22 cellular contexts compared by ENCODE assay signal in the genomic region with DNA sequence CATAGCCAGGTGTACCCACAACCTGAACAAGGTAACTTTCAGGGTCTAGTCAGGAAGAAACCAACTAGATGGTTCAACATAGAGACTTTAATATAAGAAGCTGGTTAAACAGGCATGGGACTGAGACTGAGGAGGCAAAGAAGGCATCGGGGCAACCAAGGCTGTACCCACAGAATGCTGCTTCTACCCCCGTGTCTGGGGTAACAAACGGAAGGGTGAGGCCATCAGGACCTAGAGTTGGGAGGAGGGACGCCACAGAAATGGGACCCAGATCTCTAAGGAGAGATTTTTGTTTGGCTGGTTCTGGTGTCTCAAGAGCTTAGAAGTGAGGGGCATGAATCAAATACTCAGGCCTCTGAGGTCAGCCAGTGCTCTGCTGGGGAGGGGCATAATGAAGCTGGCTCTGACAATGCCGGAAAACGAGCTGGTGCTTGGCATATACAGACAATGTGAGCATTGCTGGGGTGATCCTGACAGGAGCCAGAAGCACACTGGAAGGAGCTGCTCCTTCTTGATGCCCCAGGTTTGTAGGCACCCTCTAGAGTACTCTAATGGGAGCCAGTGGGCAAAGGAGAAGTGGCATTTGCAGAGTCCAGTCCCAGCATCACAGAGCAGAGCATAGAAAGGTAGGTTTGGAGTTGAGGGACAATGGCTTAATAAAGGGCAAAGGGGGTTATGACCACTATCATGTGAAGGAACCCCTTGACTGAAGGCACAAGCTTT. TPM values are rescaled to one million over a fixed set of nuclear protein-coding genes. Genes with fewer than 3 reads are reported as not detected.
DNase-seq lines count a peak whose midpoint lies in the region; ATAC-seq, FAIRE-seq and TF ChIP-seq lines count a peak whose summit lies in the region.
"Had no signal": no experiment of that assay in that cellular context is flagged by ENCODE, and none has a peak within 500 bp of the region (broad histone marks: within the 10 kb centered on the region; RNA-seq: fewer than 3 reads in every experiment).

No MANE protein-coding gene starts in this region.

- H3K27me3 ChIP-seq in osteoblast (ENCODE audit: insufficient read depth, low read length) = peaks cover 17% of the 10 kb centered on the region

- H3K79me2 ChIP-seq in osteoblast (ENCODE audit: insufficient read depth, low read length) = no peaks in the 10 kb centered on the region

- H3K9me3 ChIP-seq in A549 = no peaks in the 10 kb centered on the region
- H3K9me3 ChIP-seq in osteoblast (ENCODE audit: low read depth, low read length) = no peaks in the 10 kb centered on the region

- peaks cover 18% of the 10 kb centered on the region for H3K4me1 ChIP-seq in A549
- no peaks in the 10 kb centered on the region for H3K4me1 ChIP-seq in osteoblast (ENCODE audit: insufficient read depth, low read length)

- ATAC-seq in A549 = peak in 1 of 2 experiments; percentile 9; a peak in 1 of 6 replicates
- peak; percentile 6 for ATAC-seq in left lobe of liver
- no peak for ATAC-seq in stimulated activated naive CD8-positive, alpha-beta T cell treated with anti-CD3 and anti-CD28 coated beads, Interleukin-15, amount 100 ng/mL, for 72 hours

- H3K27ac ChIP-seq in A549 (peak overlapping the region in 1 of 2 experiments; percentile 21; a peak in 2 of 6 replicates), VCaP (peak overlapping the region; percentile 36; the same call in 1 of the 2 replicates), osteoblast (ENCODE audit: low read depth, low read length) (no peak overlapping the region)
- H3K27ac ChIP-seq: GM23248 had no signal

- no peaks in the 10 kb centered on the region for H4K20me1 ChIP-seq in osteoblast (ENCODE audit: insufficient read depth, low read length)

- TF ChIP-seq EP300 in A549 (IDR thresholded peaks at IDR 0.05) = no peak

- DNase-seq in A549 (ENCODE audit: low read depth in 1 of 2, low spot score in 1 of 2) (no peak), left lobe of liver (ENCODE audit: low spot score) (no peak), osteoblast (ENCODE audit: insufficient read length, low spot score, missing footprints) (peak; percentile 26), D721Med (ENCODE audit: insufficient read length, low spot score) (no peak), SIG-M5 (lab: John Stamatoyannopoulos, UW) (no peak)
- DNase-seq in stimulated activated naive CD8-positive, alpha-beta T cell treated with anti-CD3 and anti-CD28 coated beads, Interleukin-15, amount 100 ng/mL, for 72 hours = no peak
- DNase-seq: 8988T; C1 segment of cervical spinal cord; Calu3; CD4-positive, alpha-beta memory T cell; COR-L47; DMS 273 treated with DMSO at 0.1 percent for 48 hours; DND-41; GM23248; H7; HCEC 1CT had no signal

- no peaks in the 10 kb centered on the region for H3K9me3 Mint-ChIP-seq in stimulated activated naive CD8-positive, alpha-beta T cell treated with anti-CD3 and anti-CD28 coated beads, Interleukin-15, amount 100 ng/mL, for 72 hours
- H3K9me3 Mint-ChIP-seq: CD4-positive, alpha-beta memory T cell had no signal

- H3K36me3 ChIP-seq in osteoblast (ENCODE audit: insufficient read depth, low read length) = no peaks in the 10 kb centered on the region

- no peak for FAIRE-seq in A549 (lab: Jason Lieb, UNC)
- no peak for FAIRE-seq in D721Med (lab: Jason Lieb, UNC)
- FAIRE-seq: G401.6, GM12892, H1 had no signal

- peaks cover 4% of the 10 kb centered on the region for H3K4me1 Mint-ChIP-seq in stimulated activated naive CD8-positive, alpha-beta T cell treated with anti-CD3 and anti-CD28 coated beads, Interleukin-15, amount 100 ng/mL, for 72 hours
- H3K4me1 Mint-ChIP-seq: CD4-positive, alpha-beta memory T cell had no signal

- peak overlapping the region in 1 of 2 donors; percentile 69 for H3K27ac Mint-ChIP-seq in stimulated activated naive CD8-positive, alpha-beta T cell treated with anti-CD3 and anti-CD28 coated beads, Interleukin-15, amount 100 ng/mL, for 72 hours

- TF ChIP-seq CTCF in A549 (IDR thresholded peaks at IDR 0.05) = no peak
- no peak for TF ChIP-seq CTCF in VCaP (conservative IDR thresholded peaks at IDR 0.05)
- no peak for TF ChIP-seq CTCF in osteoblast (IDR thresholded peaks at IDR 0.05; ENCODE audit: extremely low read depth, low read depth, low read length)
- TF ChIP-seq CTCF in D721Med (IDR thresholded peaks at IDR 0.05; ENCODE audit: insufficient read depth, missing control alignments) = no peak

- H3K4me3 Mint-ChIP-seq in stimulated activated naive CD8-positive, alpha-beta T cell treated with anti-CD3 and anti-CD28 coated beads, Interleukin-15, amount 100 ng/mL, for 72 hours = no peak overlapping the region
- H3K4me3 Mint-ChIP-seq: CD4-positive, alpha-beta memory T cell had no signal

- POLR2A ChIA-PET in A549 (lab: Yijun Ruan, JAX) = no interaction called here

- WGBS in A549 (ENCODE audit: missing lambda C conversion rate) = 73% methylated on average over 6 of the region's 6 CpGs

- TF ChIP-seq RAD21 in A549 (conservative IDR thresholded peaks at IDR 0.05 in 1 of 2, IDR thresholded peaks at IDR 0.05 in 1 of 2) = no peak

- H2AFZ ChIP-seq in osteoblast (ENCODE audit: low read length) = no peak overlapping the region
- H2AFZ ChIP-seq: GM23248 had no signal

- CTCF ChIA-PET in A549 (lab: Yijun Ruan, JAX) = interaction anchor here (0.7 to 12.8 kb wide), 5 partner anchors 8 to 160 kb away, joined by 3 to 102 read pairs (median 5); a partner anchor contains a TSS

- H3K4me3 ChIP-seq in A549 = no peak overlapping the region
- H3K4me3 ChIP-seq in osteoblast (ENCODE audit: insufficient read depth, low read length) = no peak overlapping the region
- H3K4me3 ChIP-seq: GM23248 had no signal

- H3K27me3 Mint-ChIP-seq in stimulated activated naive CD8-positive, alpha-beta T cell treated with anti-CD3 and anti-CD28 coated beads, Interleukin-15, amount 100 ng/mL, for 72 hours = no peaks in the 10 kb centered on the region
- H3K27me3 Mint-ChIP-seq: CD4-positive, alpha-beta memory T cell had no signal

- H3K4me2 ChIP-seq in A549 (peak overlapping the region; percentile 44), osteoblast (ENCODE audit: insufficient read depth, low read length) (no peak overlapping the region)

- no peak for TF ChIP-seq POLR2A in A549 (IDR thresholded peaks at IDR 0.05; ENCODE audit: low read length)

TF ChIP-seq in A549, 52 proteins besides CTCF, POLR2A, EP300 and RAD21:
- TF ChIP-seq KDM1A (IDR thresholded peaks at IDR 0.05; ENCODE audit: low read depth) (no peak), ZFP36 (IDR thresholded peaks at IDR 0.05; ENCODE audit: borderline replicate concordance, partially characterized antibody) (no peak), MYC (IDR thresholded peaks at IDR 0.05; ENCODE audit: borderline replicate concordance, low read length) (no peak), FOXS1 (CRISPR knock-in tag; IDR thresholded peaks at IDR 0.05) (no peak), CBX2 (IDR thresholded peaks at IDR 0.05; ENCODE audit: borderline replicate concordance, low read depth) (no peak), ZNF302 (CRISPR knock-in tag; IDR thresholded peaks at IDR 0.05) (no peak), CHD2 (IDR thresholded peaks at IDR 0.05; ENCODE audit: low read length, partially characterized antibody) (no peak)
- TF ChIP-seq, protein P1, sequence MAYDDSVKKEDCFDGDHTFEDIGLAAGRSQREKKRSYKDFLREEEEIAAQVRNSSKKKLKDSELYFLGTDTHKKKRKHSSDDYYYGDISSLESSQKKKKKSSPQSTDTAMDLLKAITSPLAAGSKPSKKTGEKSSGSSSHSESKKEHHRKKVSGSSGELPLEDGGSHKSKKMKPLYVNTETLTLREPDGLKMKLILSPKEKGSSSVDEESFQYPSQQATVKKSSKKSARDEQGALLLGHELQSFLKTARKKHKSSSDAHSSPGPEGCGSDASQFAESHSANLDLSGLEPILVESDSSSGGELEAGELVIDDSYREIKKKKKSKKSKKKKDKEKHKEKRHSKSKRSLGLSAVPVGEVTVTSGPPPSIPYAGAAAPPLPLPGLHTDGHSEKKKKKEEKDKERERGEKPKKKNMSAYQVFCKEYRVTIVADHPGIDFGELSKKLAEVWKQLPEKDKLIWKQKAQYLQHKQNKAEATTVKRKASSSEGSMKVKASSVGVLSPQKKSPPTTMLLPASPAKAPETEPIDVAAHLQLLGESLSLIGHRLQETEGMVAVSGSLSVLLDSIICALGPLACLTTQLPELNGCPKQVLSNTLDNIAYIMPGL (CRISPR knock-in tag; IDR thresholded peaks at IDR 0.05; ENCODE audit: borderline replicate concordance) = no peak
- TF ChIP-seq, protein P2, sequence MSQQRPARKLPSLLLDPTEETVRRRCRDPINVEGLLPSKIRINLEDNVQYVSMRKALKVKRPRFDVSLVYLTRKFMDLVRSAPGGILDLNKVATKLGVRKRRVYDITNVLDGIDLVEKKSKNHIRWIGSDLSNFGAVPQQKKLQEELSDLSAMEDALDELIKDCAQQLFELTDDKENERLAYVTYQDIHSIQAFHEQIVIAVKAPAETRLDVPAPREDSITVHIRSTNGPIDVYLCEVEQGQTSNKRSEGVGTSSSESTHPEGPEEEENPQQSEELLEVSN (IDR thresholded peaks at IDR 0.05; ENCODE audit: borderline replicate concordance, low read depth) = no peak
- TF ChIP-seq, protein P3, sequence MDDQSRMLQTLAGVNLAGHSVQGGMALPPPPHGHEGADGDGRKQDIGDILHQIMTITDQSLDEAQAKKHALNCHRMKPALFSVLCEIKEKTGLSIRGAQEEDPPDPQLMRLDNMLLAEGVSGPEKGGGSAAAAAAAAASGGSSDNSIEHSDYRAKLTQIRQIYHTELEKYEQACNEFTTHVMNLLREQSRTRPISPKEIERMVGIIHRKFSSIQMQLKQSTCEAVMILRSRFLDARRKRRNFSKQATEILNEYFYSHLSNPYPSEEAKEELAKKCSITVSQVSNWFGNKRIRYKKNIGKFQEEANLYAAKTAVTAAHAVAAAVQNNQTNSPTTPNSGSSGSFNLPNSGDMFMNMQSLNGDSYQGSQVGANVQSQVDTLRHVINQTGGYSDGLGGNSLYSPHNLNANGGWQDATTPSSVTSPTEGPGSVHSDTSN (IDR thresholded peaks at IDR 0.05) = no peak

RNA-seq across cellular contexts. Expression of a gene that starts 3.7 kb away (rescaled TPM):
- polyA plus RNA-seq in A549 (2011; rRNA removed) (not detected in 2 replicates), A549 (2017; fragmentation: RNase III; extraction: RNeasy Plus Mini Kit Qiagen cat#74134 plus additional on column Dnase treatment) (not detected in 3 replicates)
- polyA plus RNA-seq in A549 (2012; cell fraction: cytosol; rRNA removed) = not detected in 2 replicates
- polyA plus RNA-seq in A549 (2012; cell fraction: nucleus; rRNA removed) = not detected in 2 replicates
- not detected in 2 replicates for polyA minus RNA-seq in A549 (2011; rRNA and poly(A)+ RNA removed)
- total RNA-seq in left lobe of liver (not detected), osteoblast (under 0.01 TPM in 1 of 2 replicates, not detected in the other)
- total RNA-seq: A673; Calu3; CD4-positive, alpha-beta memory T cell; GM23248; H1; H7 had no signal
- polyA plus RNA-seq: BJ, H1 had no signal
